In the genomic region with DNA sequence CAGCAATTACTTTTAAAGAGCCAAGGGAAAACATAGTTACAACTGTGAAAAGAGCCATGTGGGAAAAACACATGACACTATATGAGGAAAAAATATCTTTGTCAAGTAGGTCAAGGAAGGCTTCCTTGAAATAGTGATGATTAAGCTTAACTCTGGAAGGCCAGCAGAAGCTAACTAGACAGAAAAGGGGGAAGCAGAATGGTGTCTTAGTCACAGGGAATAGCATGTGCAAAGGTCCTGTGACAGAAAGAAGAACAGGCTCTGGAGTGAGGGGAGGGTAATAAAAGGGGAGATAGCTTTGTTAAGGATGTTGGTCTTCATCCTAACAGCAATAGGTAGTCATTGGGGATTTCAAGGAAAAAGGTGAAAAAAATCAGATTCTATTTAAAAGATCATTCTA, we compare ENCODE assay signal across 21 cellular contexts.
A peak's percentile ranks its signal among the peaks of the same experiment; 100 is the strongest.
DNase-seq lines count a peak whose midpoint lies in the region; ATAC-seq, FAIRE-seq and TF ChIP-seq lines count a peak whose summit lies in the region.
"Had no signal": no experiment of that assay in that cellular context is flagged by ENCODE, and none has a peak within 500 bp of the region (broad histone marks: within the 10 kb centered on the region; RNA-seq: fewer than 3 reads in every experiment).

No MANE protein-coding gene starts in this region.

- no peaks in the 10 kb centered on the region for H4K20me1 ChIP-seq in keratinocyte (ENCODE audit: control insufficient read depth, extremely low read depth, insufficient read depth, low read length)

- H3K4me1 Mint-ChIP-seq in activated naive CD4-positive, alpha-beta T cell treated with anti-CD3 and anti-CD28 coated beads, Interleukin-2, amount 50 U/mL, for 24 hours = peaks cover 74% of the 10 kb centered on the region

- H3K4me1 ChIP-seq in keratinocyte (ENCODE audit: control insufficient read depth, extremely low read depth, insufficient read depth, low read length) = peaks cover 53% of the 10 kb centered on the region
- H3K4me1 ChIP-seq in upper lobe of left lung = peaks cover 22 to 44% (median 35%) of the 10 kb centered on the region in 4 donors
- H3K4me1 ChIP-seq: gastroesophageal sphincter, psoas muscle had no signal

- TF ChIP-seq POLR2A in upper lobe of left lung (IDR thresholded peaks at IDR 0.05) = no peak

- H3K4me2 ChIP-seq in keratinocyte (ENCODE audit: control insufficient read depth, extremely low read depth, insufficient read depth, low read depth, low read length) = peak overlapping the region; percentile 98

- no peaks in the 10 kb centered on the region for H3K27me3 ChIP-seq in keratinocyte (ENCODE audit: control insufficient read depth, extremely low read depth, insufficient read depth, low read length)
- no peaks in the 10 kb centered on the region for H3K27me3 ChIP-seq in upper lobe of left lung
- H3K27me3 ChIP-seq: gastroesophageal sphincter had no signal

- FAIRE-seq in keratinocyte (lab: Jason Lieb, UNC) = no peak
- FAIRE-seq: colon, endothelial cell of umbilical vein, GM12891, H54 had no signal

- TF ChIP-seq EP300 in upper lobe of left lung (IDR thresholded peaks at IDR 0.05) = no peak

- H3K9me3 Mint-ChIP-seq in activated naive CD4-positive, alpha-beta T cell treated with anti-CD3 and anti-CD28 coated beads, Interleukin-2, amount 50 U/mL, for 24 hours = no peaks in the 10 kb centered on the region
- H3K9me3 Mint-ChIP-seq: activated T-helper 2 cell treated with anti-CD3 and anti-CD28 coated beads, Interferon-gamma antibody, Interleukin-2, Interleukin-4, amounts not matched to agents 10 μg/mL and 5 μg/mL and 100 μg/mL, durations not matched to agents 14 hours and 24 hours and 36 hours; nephron progenitor cell had no signal

- no peak overlapping the region for H3K4me3 ChIP-seq in keratinocyte (ENCODE audit: control insufficient read depth in 2 of 3, extremely low read depth in 1 of 3, insufficient read depth in 2 of 3, low read depth in 1 of 3, low read length in 3 of 3)
- no peak overlapping the region for H3K4me3 ChIP-seq in upper lobe of left lung
- H3K4me3 ChIP-seq: gastroesophageal sphincter, psoas muscle had no signal

- peaks cover 0 to 2% of the 10 kb centered on the region in 2 experiments for H3K36me3 ChIP-seq in keratinocyte (ENCODE audit: control insufficient read depth in 2 of 2, extremely low read depth in 1 of 2, insufficient read depth in 2 of 2, low read length in 2 of 2)
- peaks cover 0 to 10% (median 0%) of the 10 kb centered on the region in 4 donors for H3K36me3 ChIP-seq in upper lobe of left lung
- H3K36me3 ChIP-seq: gastroesophageal sphincter had no signal

- intact Hi-C loops in posterior cingulate gyrus (cut with DNase I) = no loop called here

- H3K9ac ChIP-seq in keratinocyte (ENCODE audit: control insufficient read depth, extremely low read depth, insufficient read depth, low read length) = no peak overlapping the region

- no peak overlapping the region for H2AFZ ChIP-seq in keratinocyte (ENCODE audit: control insufficient read depth, low read length)

- H3K9me1 ChIP-seq in keratinocyte (ENCODE audit: control insufficient read depth, extremely low read depth, insufficient read depth, low read length) = no peaks in the 10 kb centered on the region

- H3K27me3 Mint-ChIP-seq in activated naive CD4-positive, alpha-beta T cell treated with anti-CD3 and anti-CD28 coated beads, Interleukin-2, amount 50 U/mL, for 24 hours = no peaks in the 10 kb centered on the region

- DNase-seq in activated naive CD4-positive, alpha-beta T cell (lab: John Stamatoyannopoulos, UW) = no peak
- DNase-seq in keratinocyte (ENCODE audit: low read depth, low spot score) (no peak), upper lobe of left lung (no peak), posterior cingulate gyrus (no peak), NCI-H2227 (lab: John Stamatoyannopoulos, UW; ENCODE audit: unreplicated experiment) (no peak)
- DNase-seq: activated CD4-positive, alpha-beta T cell treated with anti-CD3 and anti-CD28 coated beads for 4 hours; GDM1; NCI-H446 treated with DMSO at 0.1 percent for 48 hours; nephron progenitor cell; psoas muscle; SIG-M5; T-helper 9 cell had no signal

- H3K27ac Mint-ChIP-seq in activated naive CD4-positive, alpha-beta T cell treated with anti-CD3 and anti-CD28 coated beads, Interleukin-2, amount 50 U/mL, for 24 hours = peak overlapping the region; percentile 88
- H3K27ac Mint-ChIP-seq: activated T-helper 2 cell treated with anti-CD3 and anti-CD28 coated beads, Interferon-gamma antibody, Interleukin-2, Interleukin-4, amounts not matched to agents 10 μg/mL and 5 μg/mL and 100 μg/mL, durations not matched to agents 14 hours and 24 hours and 36 hours had no signal

- TF ChIP-seq CTCF in VCaP (conservative IDR thresholded peaks at IDR 0.05) (no peak), keratinocyte (optimal IDR thresholded peaks at IDR 0.05 in 1 of 3, IDR thresholded peaks at IDR 0.05 in 1 of 3, conservative IDR thresholded peaks at IDR 0.05 in 1 of 3; ENCODE audit: extremely low read depth in 1 of 3, insufficient read depth in 2 of 3, low read length in 3 of 3) (no peak), upper lobe of left lung (IDR thresholded peaks at IDR 0.05) (no peak)

- dilution Hi-C loops in keratinocyte (cut with MboI; ENCODE audit: extremely low pct_ligation_motif_present, low sequenced_read_pairs) = no loop called here

- H3K4me3 Mint-ChIP-seq in activated naive CD4-positive, alpha-beta T cell treated with anti-CD3 and anti-CD28 coated beads, Interleukin-2, amount 50 U/mL, for 24 hours = peak overlapping the region; percentile 8
- H3K4me3 Mint-ChIP-seq: nephron progenitor cell had no signal

- peak in 1 of 2 donors; percentile 52 for ATAC-seq in upper lobe of left lung (ENCODE audit: low FRiP score in 2 of 2)
- no peak for ATAC-seq in GM19328 (IDR thresholded peaks at IDR 0.05; ENCODE audit: unreplicated experiment)
- ATAC-seq: gastroesophageal sphincter, psoas muscle had no signal

- H3K27ac ChIP-seq in VCaP (peak overlapping the region; percentile 71), keratinocyte (ENCODE audit: control insufficient read depth, insufficient read depth, low read length) (peak overlapping the region; percentile 86), upper lobe of left lung (peak overlapping the region; percentile 32 to 79 (median 70))
- H3K27ac ChIP-seq: gastroesophageal sphincter, psoas muscle had no signal

- peaks cover 13% of the 10 kb centered on the region for H3K79me2 ChIP-seq in keratinocyte (ENCODE audit: control insufficient read depth, insufficient read depth, low read length)

- H3K9me3 ChIP-seq in keratinocyte (ENCODE audit: control insufficient read depth, low read depth, low read length) (no peaks in the 10 kb centered on the region), upper lobe of left lung (no peaks in the 10 kb centered on the region)
- H3K9me3 ChIP-seq: gastroesophageal sphincter, psoas muscle had no signal

- H3K36me3 Mint-ChIP-seq in activated naive CD4-positive, alpha-beta T cell treated with anti-CD3 and anti-CD28 coated beads, Interleukin-2, amount 50 U/mL, for 24 hours = peaks cover 33% of the 10 kb centered on the region
